ENCODE assay signal across 8 cellular contexts in genomic region chr7:130010689-130011412, GRCh38. TPM values are rescaled to one million over a fixed set of nuclear protein-coding genes. Genes with fewer than 3 reads are reported as not detected.
DNase-seq lines count a peak whose midpoint lies in the region; ATAC-seq and TF ChIP-seq lines count a peak whose summit lies in the region.

No MANE protein-coding gene starts in this region.

- peak; percentile 79 for ATAC-seq in GM21447 (IDR thresholded peaks at IDR 0.05; ENCODE audit: unreplicated experiment)
- 0 out of 2 replicates have a peak, but pooled peaks have one; percentile 3 for ATAC-seq in PC-3
- ATAC-seq in stimulated activated naive CD8-positive, alpha-beta T cell treated with anti-CD3 and anti-CD28 coated beads, Interleukin-15, Interleukin-2, amounts not matched to agents 100 U/mL and 50 U/mL, for 24 hours: peak; percentile 81

- POLR2A ChIA-PET in PC-3 (lab: Charles Lee; ENCODE audit: unreplicated experiment): no interaction called here

- no peaks in the 10 kb centered on the region for H4K20me1 ChIP-seq in PC-3 (ENCODE audit: low read length)

- H3F3A ChIP-seq in PC-3 (ENCODE audit: low read length, unreplicated experiment): peaks cover 4% of the 10 kb centered on the region

- peak overlapping the region; percentile 2 for H3K4me3 Mint-ChIP-seq in Calu3 (ENCODE audit: low read depth, unreplicated experiment)
- H3K4me3 Mint-ChIP-seq in neural crest cell: no peak overlapping the region

- no peaks in the 10 kb centered on the region for H3K27me3 ChIP-seq in PC-3 (ENCODE audit: low read length)

- H3K9ac ChIP-seq in PC-3 (ENCODE audit: low read length): peak overlapping the region; percentile 80

- peak overlapping the region; percentile 98 for H3K27ac ChIP-seq in PC-3 (ENCODE audit: low read length)

- H3K4me1 ChIP-seq in PC-3 (ENCODE audit: insufficient read depth, low read length): peaks cover 26% of the 10 kb centered on the region

- DNase-seq in Calu3 (peak; percentile 90), KBM-7 (peak; percentile 95), PC-3 (peak; percentile 91), fibroblast of mammary gland (ENCODE audit: low read depth) (peak; percentile 91), neural crest cell (ENCODE audit: low read depth, low spot score) (peak; percentile 98)
- DNase-seq in activated T-cell treated with anti-CD3 and anti-CD28 coated beads, Interleukin-2, amount 50 U/mL, for 1 hour: peak; percentile 87
- peak; percentile 90 for DNase-seq in stimulated activated naive CD8-positive, alpha-beta T cell treated with anti-CD3 and anti-CD28 coated beads, Interleukin-15, Interleukin-2, amounts not matched to agents 100 U/mL and 50 U/mL, for 24 hours

- H3K36me3 Mint-ChIP-seq in Calu3 (ENCODE audit: insufficient read depth, unreplicated experiment): peaks cover 23% of the 10 kb centered on the region
- H3K36me3 Mint-ChIP-seq in neural crest cell (ENCODE audit: low read depth): no peaks in the 10 kb centered on the region

- H3K36me3 ChIP-seq in PC-3 (ENCODE audit: low read depth, low read length): no peaks in the 10 kb centered on the region

- CTCF ChIA-PET in Calu3 (lab: Charles Lee): interaction anchor here (0.7 to 3.2 kb wide), 10 partner anchors 41 to 426 kb away, joined by 3 to 31 read pairs (median 6); partner anchors contain the start of gene UBE2H
- CTCF ChIA-PET in PC-3 (lab: Charles Lee): interaction anchor here (0.6 to 1.6 kb wide), 8 partner anchors 59 to 610 kb away, joined by 3 to 12 read pairs (median 4); no protein-coding TSS in a partner anchor

- no peaks in the 10 kb centered on the region for H3K9me2 ChIP-seq in PC-3 (replicated peaks; ENCODE audit: low read length)

- H3K4me2 ChIP-seq in PC-3 (ENCODE audit: low read length): peak overlapping the region; percentile 73

- intact Hi-C loops in Calu3 (cut with micrococcal nuclease; ENCODE audit: unreplicated experiment): loop anchor here (1.0 to 2.0 kb wide), 2 partner anchors 63 to 180 kb away; no protein-coding TSS in a partner anchor
- intact Hi-C loops in PC-3 (cut with micrococcal nuclease): loop anchor here (1.0 to 2.0 kb wide), 5 partner anchors 41 to 185 kb away; no protein-coding TSS in a partner anchor

- no peaks in the 10 kb centered on the region for H3K79me2 ChIP-seq in PC-3 (ENCODE audit: low read length)

- H3K9me3 ChIP-seq in PC-3 (ENCODE audit: low read length): no peaks in the 10 kb centered on the region

- TF ChIP-seq CTCF in Calu3 (IDR thresholded peaks at IDR 0.05; ENCODE audit: unreplicated experiment) (peak; percentile 87), PC-3 (conservative IDR thresholded peaks at IDR 0.05; ENCODE audit: low read depth, low read length) (peak; percentile 88), fibroblast of mammary gland (conservative IDR thresholded peaks at IDR 0.05; ENCODE audit: control insufficient read depth, insufficient read depth, low read depth, low read length) (peak; percentile 99), neural crest cell (conservative IDR thresholded peaks at IDR 0.05) (peak; percentile 87)

- no peaks in the 10 kb centered on the region for H3K9me3 Mint-ChIP-seq in Calu3 (ENCODE audit: low read depth, unreplicated experiment)
- H3K9me3 Mint-ChIP-seq in neural crest cell: no peaks in the 10 kb centered on the region

- in situ Hi-C loops in KBM-7 (cut with MboI; ENCODE audit: low pct_unique_long_range_greater_than_20kb, low sequenced_read_pairs): loop anchor here (25.0 kb wide), 2 partner anchors 174 to 349 kb away; no protein-coding TSS in a partner anchor

- BruUV-seq in Calu3 (replicated peaks; lab: Mats Ljungman, UMichigan) (no TSS peak), PC-3 (replicated peaks; lab: Mats Ljungman, UMichigan) (no TSS peak)

- H3K27me3 Mint-ChIP-seq in Calu3 (ENCODE audit: unreplicated experiment) (no peaks in the 10 kb centered on the region), neural crest cell (ENCODE audit: low read depth) (no peaks in the 10 kb centered on the region)

- H3K4me1 Mint-ChIP-seq in Calu3 (ENCODE audit: low read depth, unreplicated experiment) (peaks cover 31% of the 10 kb centered on the region), neural crest cell (peaks cover 10% of the 10 kb centered on the region)

- H3K4me3 ChIP-seq in PC-3 (ENCODE audit: low read length) (no peak overlapping the region), fibroblast of mammary gland (ENCODE audit: control insufficient read depth, low read depth, low read length) (no peak overlapping the region)

- H2AFZ ChIP-seq in PC-3 (ENCODE audit: low read length): peak overlapping the region; percentile 19; the same call in 1 of the 2 replicates

- H3K27ac Mint-ChIP-seq in Calu3 (ENCODE audit: unreplicated experiment): peak overlapping the region; percentile 82
- no peak overlapping the region for H3K27ac Mint-ChIP-seq in neural crest cell (ENCODE audit: unreplicated experiment)

RNA-seq across cellular contexts. Expression of gene ZC3HC1, which starts 40.3 kb away (rescaled TPM):
- total RNA-seq in Calu3 (2022) (16.6 and 16.7 TPM in 2 replicates), PC-3 (2014; rRNA removed) (12.8 and 17.9 TPM in 2 replicates), neural crest cell (33.6 and 35.1 TPM in 2 replicates)

RNA-seq across cellular contexts. Expression of gene UBE2H, which starts 58.1 kb away (rescaled TPM):
- 103 and 115 TPM in 2 replicates for total RNA-seq in Calu3 (2022)
- 62.5 and 102 TPM in 2 replicates for total RNA-seq in PC-3 (2014; rRNA removed)
- 43.4 and 49.5 TPM in 2 replicates for total RNA-seq in neural crest cell

RNA-seq across cellular contexts. Expression of gene KLHDC10, which starts 59.5 kb away (rescaled TPM):
- total RNA-seq in Calu3 (2022) (28.5 and 35.3 TPM in 2 replicates), PC-3 (2014; rRNA removed) (13.2 and 21.6 TPM in 2 replicates), neural crest cell (32.4 and 33.8 TPM in 2 replicates)

Comparison
In these comparisons a context has a peak if more than half of its experiments do, and no peak if none do; other contexts are left out.
1. ATAC-seq: peak in every context shown above with its lines; median percentile 81 in stimulated activated naive CD8-positive, alpha-beta T cell treated with anti-CD3 and anti-CD28 coated beads, Interleukin-15, Interleukin-2, amounts not matched to agents 100 U/mL and 50 U/mL, for 24 hours; 79 in GM21447; 3 in PC-3.